18 cellular contexts compared by ENCODE assay signal in genomic region chr7:129529643-129530042, GRCh38. TPM values are rescaled to one million over a fixed set of nuclear protein-coding genes. Genes with fewer than 3 reads are reported as not detected.
DNase-seq lines count a peak whose midpoint lies in the region; ATAC-seq, FAIRE-seq and TF ChIP-seq lines count a peak whose summit lies in the region.
"Had no signal": no experiment of that assay in that cellular context is flagged by ENCODE, and none has a peak within 500 bp of the region (broad histone marks: within the 10 kb centered on the region; RNA-seq: fewer than 3 reads in every experiment).

No MANE protein-coding gene starts in this region.

- peaks cover 3% of the 10 kb centered on the region for H3K9me1 ChIP-seq in K562 (ENCODE audit: control insufficient read depth, insufficient read depth, low read length)

- peak; percentile 9; the same call in 1 of the 3 replicates for ATAC-seq in K562
- ATAC-seq in lower lobe of right lung: no peak
- ATAC-seq: Panc1, Right ventricle myocardium inferior had no signal

- POLR2A ChIA-PET in K562 (lab: Yijun Ruan, JAX): no interaction called here

- H3K4me2 ChIP-seq in Loucy (ENCODE audit: low read depth, low read length, poor library complexity, severe bottlenecking) (no peak overlapping the region), K562 (ENCODE audit: insufficient read depth, low read length) (no peak overlapping the region)

- DNase-seq in H7: peak; percentile 65
- DNase-seq in K562 (ENCODE audit: extremely low read depth in 1 of 4, low spot score in 3 of 4): no peak
- peak; percentile 22 for DNase-seq in kidney
- no peak for DNase-seq in GM12891 (ENCODE audit: insufficient read length, low spot score)
- no peak for DNase-seq in esophagus muscularis mucosa (ENCODE audit: extremely low spot score)
- DNase-seq in RPMI8226: no peak
- DNase-seq in lower lobe of right lung: no peak
- DNase-seq: DMS79, KG1, NCI-H1048, NCI-H1436, NCI-H1930, NCI-H226, NCI-H524 had no signal

- H3K27ac ChIP-seq in K562 (ENCODE audit: extremely low read depth, low read depth, low read length) (no peak overlapping the region), kidney (ENCODE audit: low read depth in 2 of 2, low read length in 2 of 2) (no peak overlapping the region), esophagus muscularis mucosa (replicated peaks in 1 of 4) (no peak overlapping the region), lower lobe of right lung (no peak overlapping the region)

- 9% methylated on average over 4 of the region's 4 CpGs for WGBS in K562 (ENCODE audit: insufficient coverage, low coverage, missing lambda C conversion rate)
- WGBS in esophagus muscularis mucosa: 73% methylated on average over 3 of the region's 4 CpGs

- in situ Hi-C loops in K562 (cut with MboI): loop anchor here (10.0 kb wide), 1 partner anchor 1705 kb away; no protein-coding TSS in a partner anchor

- H3K36me3 ChIP-seq in H7 (replicated peaks; ENCODE audit: control insufficient read depth, insufficient read depth, low read length): no peaks in the 10 kb centered on the region
- no peaks in the 10 kb centered on the region for H3K36me3 ChIP-seq in Loucy (ENCODE audit: insufficient read depth, low read length)
- H3K36me3 ChIP-seq in K562 (ENCODE audit: control insufficient read depth, insufficient read depth, low read length): no peaks in the 10 kb centered on the region
- H3K36me3 ChIP-seq in kidney (ENCODE audit: control insufficient read depth in 1 of 2, insufficient read depth in 2 of 2, low read length in 2 of 2): no peaks in the 10 kb centered on the region
- H3K36me3 ChIP-seq in esophagus muscularis mucosa: no peaks in the 10 kb centered on the region
- H3K36me3 ChIP-seq in lower lobe of right lung: no peaks in the 10 kb centered on the region

- no peaks in the 10 kb centered on the region for H3K27me3 ChIP-seq in H7 (ENCODE audit: control insufficient read depth, insufficient read depth, low read length)
- H3K27me3 ChIP-seq in Loucy (ENCODE audit: insufficient read depth, low read length, poor library complexity, severe bottlenecking): no peaks in the 10 kb centered on the region
- peaks cover 7 to 35% of the 10 kb centered on the region in 2 experiments; a peak in 3 of 5 replicates for H3K27me3 ChIP-seq in K562 (ENCODE audit: control insufficient read depth in 2 of 2, insufficient read depth in 2 of 2, low read length in 2 of 2)
- peaks cover 0 to 3% (median 0%) of the 10 kb centered on the region in 4 donors for H3K27me3 ChIP-seq in esophagus muscularis mucosa
- H3K27me3 ChIP-seq in lower lobe of right lung (ENCODE audit: low read depth): no peaks in the 10 kb centered on the region

- intact Hi-C loops in K562 (cut with micrococcal nuclease) (no loop called here), kidney (cut with DNase I) (no loop called here), esophagus muscularis mucosa (cut with DNase I) (no loop called here), lower lobe of right lung (cut with DNase I) (no loop called here)

- H3K79me2 ChIP-seq in Loucy (ENCODE audit: insufficient read depth, low read length) (no peaks in the 10 kb centered on the region), K562 (ENCODE audit: control insufficient read depth, insufficient read depth, low read length) (no peaks in the 10 kb centered on the region)

- H3K9me3 ChIP-seq in Loucy (ENCODE audit: insufficient read depth, low read depth, low read length): no peaks in the 10 kb centered on the region
- no peaks in the 10 kb centered on the region for H3K9me3 ChIP-seq in K562 (replicated peaks; ENCODE audit: control insufficient read depth, insufficient read depth, low read depth, low read length)
- no peaks in the 10 kb centered on the region for H3K9me3 ChIP-seq in kidney (ENCODE audit: control insufficient read depth in 1 of 2, low read length in 2 of 2)
- no peaks in the 10 kb centered on the region for H3K9me3 ChIP-seq in esophagus muscularis mucosa
- no peaks in the 10 kb centered on the region for H3K9me3 ChIP-seq in lower lobe of right lung

- H2AFZ ChIP-seq in Loucy (ENCODE audit: low read length) (no peak overlapping the region), K562 (ENCODE audit: low read depth, low read length) (no peak overlapping the region)

- TF ChIP-seq EP300 in K562 (IDR thresholded peaks at IDR 0.05; ENCODE audit: low read length) (no peak), esophagus muscularis mucosa (IDR thresholded peaks at IDR 0.05) (no peak)

- peak; percentile 15 for FAIRE-seq in K562 (lab: Jason Lieb, UNC)
- no peak for FAIRE-seq in kidney (lab: Jason Lieb, UNC)
- no peak for FAIRE-seq in GM12891 (lab: Jason Lieb, UNC)

- H3K4me1 ChIP-seq in Loucy (ENCODE audit: insufficient read depth, low read length, poor library complexity, severe bottlenecking): no peaks in the 10 kb centered on the region
- peaks cover 6 to 17% of the 10 kb centered on the region in 2 experiments; a peak in 3 of 5 replicates for H3K4me1 ChIP-seq in K562 (replicated peaks in 1 of 2; ENCODE audit: control insufficient read depth in 2 of 2, insufficient read depth in 2 of 2, low read length in 2 of 2)
- no peaks in the 10 kb centered on the region for H3K4me1 ChIP-seq in kidney (ENCODE audit: control insufficient read depth in 1 of 2, insufficient read depth in 1 of 2, low read depth in 1 of 2, low read length in 2 of 2)
- peaks cover 0 to 14% (median 0%) of the 10 kb centered on the region in 4 donors for H3K4me1 ChIP-seq in esophagus muscularis mucosa
- H3K4me1 ChIP-seq in lower lobe of right lung: no peaks in the 10 kb centered on the region

- no peak overlapping the region for H3K9ac ChIP-seq in Loucy (ENCODE audit: low read depth, low read length, poor library complexity, severe bottlenecking)
- no peak overlapping the region for H3K9ac ChIP-seq in K562 (ENCODE audit: insufficient read depth in 1 of 2, low read depth in 2 of 2, low read length in 2 of 2)
- H3K9ac ChIP-seq in kidney (ENCODE audit: low read length in 2 of 2): no peak overlapping the region

- 0 out of 2 replicates have a peak, but pooled peaks have one; percentile 16 for TF ChIP-seq CTCF in Loucy (conservative IDR thresholded peaks at IDR 0.05; ENCODE audit: low read length)
- peak in 1 of 3 experiments; percentile 9; a peak in 2 of 6 replicates for TF ChIP-seq CTCF in K562 (IDR thresholded peaks at IDR 0.05 in 2 of 3, conservative IDR thresholded peaks at IDR 0.05 in 1 of 3; ENCODE audit: insufficient read depth in 2 of 3, low read depth in 1 of 3, low read length in 3 of 3)
- TF ChIP-seq CTCF in kidney (IDR thresholded peaks at IDR 0.05; ENCODE audit: borderline replicate concordance, extremely low read depth, insufficient read depth): no peak
- no peak for TF ChIP-seq CTCF in esophagus muscularis mucosa (IDR thresholded peaks at IDR 0.05)
- TF ChIP-seq CTCF in lower lobe of right lung (IDR thresholded peaks at IDR 0.05): no peak

- H3F3A ChIP-seq in Loucy (ENCODE audit: low read depth): no peaks in the 10 kb centered on the region

- no peak overlapping the region for H3K4me3 ChIP-seq in H7 (ENCODE audit: insufficient read depth, low read depth, low read length)
- no peak overlapping the region for H3K4me3 ChIP-seq in Loucy (ENCODE audit: low read length, poor library complexity, severe bottlenecking)
- no peak overlapping the region for H3K4me3 ChIP-seq in K562
- H3K4me3 ChIP-seq in kidney (ENCODE audit: low read length in 2 of 2): no peak overlapping the region
- no peak overlapping the region for H3K4me3 ChIP-seq in esophagus muscularis mucosa
- H3K4me3 ChIP-seq in lower lobe of right lung: no peak overlapping the region

- H3K9me2 ChIP-seq in Loucy (replicated peaks; ENCODE audit: low read depth, low read length): no peaks in the 10 kb centered on the region

- H4K20me1 ChIP-seq in Loucy (ENCODE audit: insufficient read depth, low read length, poor library complexity, severe bottlenecking) (no peaks in the 10 kb centered on the region), K562 (replicated peaks; ENCODE audit: control insufficient read depth, insufficient read depth, low read length) (no peaks in the 10 kb centered on the region)

- TF ChIP-seq POLR2A in K562 (conservative IDR thresholded peaks at IDR 0.05): no peak
- TF ChIP-seq POLR2A in GM12891 (IDR thresholded peaks at IDR 0.05; ENCODE audit: low read depth, low read length): no peak
- TF ChIP-seq POLR2A in esophagus muscularis mucosa (IDR thresholded peaks at IDR 0.05; ENCODE audit: low read depth): no peak

- CTCF ChIA-PET in K562 (lab: Yijun Ruan, JAX; ENCODE audit: low intra/inter-chr PET ratio): interaction anchor here (0.6 kb wide), 1 partner anchor 1191 kb away, joined by 5 read pairs; no protein-coding TSS in a partner anchor

- BruUV-seq in K562 (replicated peaks; lab: Mats Ljungman, UMichigan): no TSS peak

- no peak for TF ChIP-seq RAD21 in K562 (CRISPR knock-in tag; conservative IDR thresholded peaks at IDR 0.05 in 1 of 2, IDR thresholded peaks at IDR 0.05 in 1 of 2)

TF ChIP-seq in GM12891, 5 proteins besides CTCF, POLR2A, EP300 and RAD21 (continues in another document):
- TF ChIP-seq TAF1 (IDR thresholded peaks at IDR 0.05; ENCODE audit: low read depth, low read length): no peak
- no peak for TF ChIP-seq PAX5 (IDR thresholded peaks at IDR 0.05; ENCODE audit: insufficient read depth, low read length, severe bottlenecking)
- TF ChIP-seq POLR2AphosphoS5 (IDR thresholded peaks at IDR 0.05; ENCODE audit: low read depth, low read length): no peak

RNA-seq across cellular contexts. Expression of gene SMKR1, which starts 27.3 kb away (rescaled TPM):
- total RNA-seq in H7 (2014; rRNA removed; shearing (Covaris generic)): not detected in 2 replicates
- total RNA-seq in K562 (2011; cell fraction: chromatin; rRNA removed; ENCODE audit: low replicate concordance): 1.4 and 1.6 TPM in 2 replicates
- 1.4 TPM in 1 of 2 replicates, not detected in the other for total RNA-seq in K562 (2011; cell fraction: nucleolus; rRNA removed)
- total RNA-seq in K562 (2011; cell fraction: nucleoplasm; rRNA removed): 1.5 TPM in 1 of 2 replicates, not detected in the other
- total RNA-seq in K562 (2014; rRNA removed) (0.37 TPM in 1 of 2 replicates, not detected in the other), K562 (2014; rRNA removed; fragmentation: Illumina TruSeq; extraction: Trizol) (1.1 and 1.4 TPM in 2 replicates), K562 (2015; rRNA removed; fragmentation: Illumina TruSeq; extraction: Trizol) (0.62 and 1.7 TPM in 2 replicates), K562 (2021) (0.58 and 1.5 TPM in 2 replicates), kidney (0.63 TPM), esophagus muscularis mucosa (under 1 TPM in 1 of 4 donors, not detected in 3; 0.33 TPM), lower lobe of right lung (1.1 TPM)
- polyA plus RNA-seq in K562 (2011; rRNA removed) (1.3 and 1.5 TPM in 2 replicates), K562 (2014; fragmentation: Illumina TruSeq; extraction: Trizol) (1.4 and 1.5 TPM in 2 replicates), K562 (2014; fragmentation: Nextera tagmentation; extraction: Ambion mirVana) (under 1 TPM; 0.59 to 0.73 TPM), K562 (2014; rRNA removed) (1.8 TPM in 2 replicates), kidney (ENCODE audit: insufficient read depth, low read depth, low replicate concordance) (3.9 TPM)
- 0.13 and 0.94 TPM in 2 replicates for polyA plus RNA-seq in K562 (2011; cell fraction: cytosol; rRNA removed)
- polyA plus RNA-seq in K562 (2011; cell fraction: nucleus; rRNA removed): 5.4 and 7.6 TPM in 2 replicates
- polyA plus RNA-seq in K562 (2012): 1.9 and 2.1 TPM in 2 replicates
- polyA minus RNA-seq in K562 (2011; rRNA and poly(A)+ RNA removed): 1.5 TPM in 1 of 2 replicates, not detected in the other
- polyA minus RNA-seq in K562 (2011; cell fraction: cytosol; rRNA and poly(A)+ RNA removed): not detected in 2 replicates
- polyA minus RNA-seq in K562 (2011; cell fraction: nucleus; rRNA and poly(A)+ RNA removed): 0.78 TPM in 1 of 2 replicates, not detected in the other
- 0.10 TPM for polyA plus RNA-seq in GM12891 (2012; ENCODE audit: low read depth, missing spikeins)
- total RNA-seq: Right ventricle myocardium inferior had no signal
- polyA plus RNA-seq: CD14-positive monocyte had no signal

Comparison
In these comparisons a context has a peak if more than half of its experiments do, and no peak if none do; other contexts are left out.
1. DNase-seq: peak in H7 (single experiment) and kidney (single experiment); none in K562 (0 of 4), GM12891 (single experiment), esophagus muscularis mucosa (single experiment), RPMI8226 (single experiment) and lower lobe of right lung (single experiment).